In the genomic region with DNA sequence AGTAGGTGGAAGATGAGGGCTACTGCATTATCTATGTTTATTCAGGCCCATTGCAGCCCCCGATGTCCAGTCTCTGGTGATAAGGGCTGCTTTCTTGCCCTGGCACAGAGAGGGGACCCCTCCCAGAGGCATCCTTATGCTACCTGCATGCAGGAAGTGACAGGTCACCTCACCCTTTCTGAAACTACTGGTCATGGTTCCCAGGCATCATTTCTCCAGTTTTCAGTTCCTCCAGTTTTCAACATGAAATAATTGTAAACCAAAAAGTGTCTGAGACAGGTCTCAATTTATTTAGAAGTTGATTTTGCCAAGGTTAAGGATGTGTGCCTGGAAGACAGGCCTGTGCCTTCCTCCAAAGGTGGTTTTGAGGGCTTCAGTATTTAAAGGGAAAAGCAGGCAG, we compare ENCODE assay signal across 1 cellular context.
TF ChIP-seq lines count a peak whose summit lies in the region.

No MANE protein-coding gene starts in this region.

TF ChIP-seq in GM23338, 12 proteins besides CTCF, POLR2A, EP300 and RAD21 (continued from another document):
- TF ChIP-seq, protein P1, sequence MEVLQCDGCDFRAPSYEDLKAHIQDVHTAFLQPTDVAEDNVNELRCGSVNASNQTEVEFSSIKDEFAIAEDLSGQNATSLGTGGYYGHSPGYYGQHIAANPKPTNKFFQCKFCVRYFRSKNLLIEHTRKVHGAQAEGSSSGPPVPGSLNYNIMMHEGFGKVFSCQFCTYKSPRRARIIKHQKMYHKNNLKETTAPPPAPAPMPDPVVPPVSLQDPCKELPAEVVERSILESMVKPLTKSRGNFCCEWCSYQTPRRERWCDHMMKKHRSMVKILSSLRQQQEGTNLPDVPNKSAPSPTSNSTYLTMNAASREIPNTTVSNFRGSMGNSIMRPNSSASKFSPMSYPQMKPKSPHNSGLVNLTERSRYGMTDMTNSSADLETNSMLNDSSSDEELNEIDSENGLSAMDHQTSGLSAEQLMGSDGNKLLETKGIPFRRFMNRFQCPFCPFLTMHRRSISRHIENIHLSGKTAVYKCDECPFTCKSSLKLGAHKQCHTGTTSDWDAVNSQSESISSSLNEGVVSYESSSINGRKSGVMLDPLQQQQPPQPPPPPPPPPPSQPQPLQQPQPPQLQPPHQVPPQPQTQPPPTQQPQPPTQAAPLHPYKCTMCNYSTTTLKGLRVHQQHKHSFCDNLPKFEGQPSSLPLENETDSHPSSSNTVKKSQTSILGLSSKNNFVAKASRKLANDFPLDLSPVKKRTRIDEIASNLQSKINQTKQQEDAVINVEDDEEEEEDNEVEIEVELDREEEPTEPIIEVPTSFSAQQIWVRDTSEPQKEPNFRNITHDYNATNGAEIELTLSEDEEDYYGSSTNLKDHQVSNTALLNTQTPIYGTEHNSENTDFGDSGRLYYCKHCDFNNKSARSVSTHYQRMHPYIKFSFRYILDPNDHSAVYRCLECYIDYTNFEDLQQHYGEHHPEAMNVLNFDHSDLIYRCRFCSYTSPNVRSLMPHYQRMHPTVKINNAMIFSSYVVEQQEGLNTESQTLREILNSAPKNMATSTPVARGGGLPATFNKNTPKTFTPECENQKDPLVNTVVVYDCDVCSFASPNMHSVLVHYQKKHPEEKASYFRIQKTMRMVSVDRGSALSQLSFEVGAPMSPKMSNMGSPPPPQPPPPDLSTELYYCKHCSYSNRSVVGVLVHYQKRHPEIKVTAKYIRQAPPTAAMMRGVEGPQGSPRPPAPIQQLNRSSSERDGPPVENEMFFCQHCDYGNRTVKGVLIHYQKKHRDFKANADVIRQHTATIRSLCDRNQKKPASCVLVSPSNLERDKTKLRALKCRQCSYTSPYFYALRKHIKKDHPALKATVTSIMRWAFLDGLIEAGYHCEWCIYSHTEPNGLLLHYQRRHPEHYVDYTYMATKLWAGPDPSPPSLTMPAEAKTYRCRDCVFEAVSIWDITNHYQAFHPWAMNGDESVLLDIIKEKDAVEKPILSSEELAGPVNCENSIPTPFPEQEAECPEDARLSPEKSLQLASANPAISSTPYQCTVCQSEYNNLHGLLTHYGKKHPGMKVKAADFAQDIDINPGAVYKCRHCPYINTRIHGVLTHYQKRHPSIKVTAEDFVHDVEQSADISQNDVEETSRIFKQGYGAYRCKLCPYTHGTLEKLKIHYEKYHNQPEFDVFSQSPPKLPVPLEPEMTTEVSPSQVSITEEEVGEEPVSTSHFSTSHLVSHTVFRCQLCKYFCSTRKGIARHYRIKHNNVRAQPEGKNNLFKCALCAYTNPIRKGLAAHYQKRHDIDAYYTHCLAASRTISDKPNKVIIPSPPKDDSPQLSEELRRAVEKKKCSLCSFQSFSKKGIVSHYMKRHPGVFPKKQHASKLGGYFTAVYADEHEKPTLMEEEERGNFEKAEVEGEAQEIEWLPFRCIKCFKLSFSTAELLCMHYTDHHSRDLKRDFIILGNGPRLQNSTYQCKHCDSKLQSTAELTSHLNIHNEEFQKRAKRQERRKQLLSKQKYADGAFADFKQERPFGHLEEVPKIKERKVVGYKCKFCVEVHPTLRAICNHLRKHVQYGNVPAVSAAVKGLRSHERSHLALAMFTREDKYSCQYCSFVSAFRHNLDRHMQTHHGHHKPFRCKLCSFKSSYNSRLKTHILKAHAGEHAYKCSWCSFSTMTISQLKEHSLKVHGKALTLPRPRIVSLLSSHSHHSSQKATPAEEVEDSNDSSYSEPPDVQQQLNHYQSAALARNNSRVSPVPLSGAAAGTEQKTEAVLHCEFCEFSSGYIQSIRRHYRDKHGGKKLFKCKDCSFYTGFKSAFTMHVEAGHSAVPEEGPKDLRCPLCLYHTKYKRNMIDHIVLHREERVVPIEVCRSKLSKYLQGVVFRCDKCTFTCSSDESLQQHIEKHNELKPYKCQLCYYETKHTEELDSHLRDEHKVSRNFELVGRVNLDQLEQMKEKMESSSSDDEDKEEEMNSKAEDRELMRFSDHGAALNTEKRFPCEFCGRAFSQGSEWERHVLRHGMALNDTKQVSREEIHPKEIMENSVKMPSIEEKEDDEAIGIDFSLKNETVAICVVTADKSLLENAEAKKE (CRISPR knock-in tag; IDR thresholded peaks at IDR 0.05) = no peak
- TF ChIP-seq EZH2phosphoT487 (IDR thresholded peaks at IDR 0.05; ENCODE audit: unreplicated experiment) (no peak), POLR2AphosphoS5 (IDR thresholded peaks at IDR 0.05; ENCODE audit: low read depth) (no peak), ZNF331 (CRISPR knock-in tag; IDR thresholded peaks at IDR 0.05; ENCODE audit: low read depth) (no peak), ZNF114 (CRISPR knock-in tag; IDR thresholded peaks at IDR 0.05) (no peak), EZH2 (IDR thresholded peaks at IDR 0.05; ENCODE audit: low read depth, unreplicated experiment) (no peak)
- TF ChIP-seq, protein P2, sequence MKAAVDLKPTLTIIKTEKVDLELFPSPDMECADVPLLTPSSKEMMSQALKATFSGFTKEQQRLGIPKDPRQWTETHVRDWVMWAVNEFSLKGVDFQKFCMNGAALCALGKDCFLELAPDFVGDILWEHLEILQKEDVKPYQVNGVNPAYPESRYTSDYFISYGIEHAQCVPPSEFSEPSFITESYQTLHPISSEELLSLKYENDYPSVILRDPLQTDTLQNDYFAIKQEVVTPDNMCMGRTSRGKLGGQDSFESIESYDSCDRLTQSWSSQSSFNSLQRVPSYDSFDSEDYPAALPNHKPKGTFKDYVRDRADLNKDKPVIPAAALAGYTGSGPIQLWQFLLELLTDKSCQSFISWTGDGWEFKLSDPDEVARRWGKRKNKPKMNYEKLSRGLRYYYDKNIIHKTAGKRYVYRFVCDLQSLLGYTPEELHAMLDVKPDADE (IDR thresholded peaks at IDR 0.05) = no peak
TF ChIP-seq in GM23338: peak in this region for 0.
